Comparison of ENCODE assay signal across 20 cellular contexts in genomic region chr15:63434567-63435219, GRCh38.
DNase-seq lines count a peak whose midpoint lies in the region; ATAC-seq and TF ChIP-seq lines count a peak whose summit lies in the region.
"Had no signal": no experiment of that assay in that cellular context is flagged by ENCODE, and none has a peak within 500 bp of the region (broad histone marks: within the 10 kb centered on the region; RNA-seq: fewer than 3 reads in every experiment).

No MANE protein-coding gene starts in this region.

- no peak overlapping the region for H3K27ac ChIP-seq in WERI-Rb-1
- H3K27ac ChIP-seq: pancreas had no signal

- no peaks in the 10 kb centered on the region for H3K27me3 ChIP-seq in WERI-Rb-1 (ENCODE audit: insufficient read depth, low read depth, severe bottlenecking)
- H3K27me3 ChIP-seq: pancreas had no signal

- DNase-seq in NCI-H1417 (lab: John Stamatoyannopoulos, UW) (peak in 2 of 3 experiments; percentile 45 to 84), NCI-H1417 treated with DMSO at 0.1 percent for 48 hours (lab: John Stamatoyannopoulos, UW) (no peak), NCI-H2081 treated with DMSO at 0.1 percent for 48 hours (lab: John Stamatoyannopoulos, UW) (peak; percentile 97), NCI-H774 (lab: John Stamatoyannopoulos, UW) (peak; percentile 67), nephron progenitor cell (no peak), DMS53 treated with DMSO at 0.1 percent for 48 hours (lab: John Stamatoyannopoulos, UW; ENCODE audit: unreplicated experiment) (no peak), WERI-Rb-1 (no peak)
- DNase-seq: 8988T; activated CD4-positive, alpha-beta T cell treated with anti-CD3 and anti-CD28 coated beads for 48 hours; effector memory CD8-positive, alpha-beta T cell; KBM-7; kidney glomerular epithelial cell; naive B cell; NCI-H524; OCI-M1; pancreas had no signal

- peak overlapping the region; percentile 11 for H3K27ac Mint-ChIP-seq in nephron progenitor cell
- H3K27ac Mint-ChIP-seq: activated T-helper 1 cell treated with anti-CD3 and anti-CD28 coated beads, Interleukin-12 subunit alpha, Interleukin-12 subunit beta, Interleukin-2, Interleukin-4 antibody, amounts not matched to agents 30 ng/mL and 10 ng/mL and 1 ng/mL, durations not matched to agents 14 hours and 24 hours and 36 hours; B cell; effector memory CD8-positive, alpha-beta T cell; memory B cell had no signal

- TF ChIP-seq CTCF in nephron progenitor cell (IDR thresholded peaks at IDR 0.05) (no peak), WERI-Rb-1 (IDR thresholded peaks at IDR 0.05; ENCODE audit: low read depth, low read length) (no peak)

- H3K36me3 ChIP-seq in WERI-Rb-1: no peaks in the 10 kb centered on the region
- H3K36me3 ChIP-seq: pancreas had no signal

- H3K36me3 Mint-ChIP-seq in nephron progenitor cell (ENCODE audit: low read depth): no peaks in the 10 kb centered on the region
- H3K36me3 Mint-ChIP-seq: memory B cell, naive B cell had no signal

- H3K4me3 ChIP-seq in WERI-Rb-1 (ENCODE audit: low read depth, low read length): no peak overlapping the region
- H3K4me3 ChIP-seq: pancreas had no signal

- H3K4me3 Mint-ChIP-seq in nephron progenitor cell: no peak overlapping the region
- H3K4me3 Mint-ChIP-seq: activated T-helper 1 cell treated with anti-CD3 and anti-CD28 coated beads, Interleukin-12 subunit alpha, Interleukin-12 subunit beta, Interleukin-2, Interleukin-4 antibody, amounts not matched to agents 30 ng/mL and 10 ng/mL and 1 ng/mL, durations not matched to agents 14 hours and 24 hours and 36 hours; B cell; effector memory CD8-positive, alpha-beta T cell; memory B cell; naive B cell had no signal

- peaks cover 8% of the 10 kb centered on the region for H3K27me3 Mint-ChIP-seq in nephron progenitor cell (ENCODE audit: low read depth, poor library complexity)

- no peaks in the 10 kb centered on the region for H3K9me3 ChIP-seq in WERI-Rb-1 (ENCODE audit: severe bottlenecking)
- H3K9me3 ChIP-seq: pancreas had no signal

- H3K4me1 Mint-ChIP-seq in nephron progenitor cell: peaks cover 48% of the 10 kb centered on the region
- H3K4me1 Mint-ChIP-seq: memory B cell had no signal

- ATAC-seq in HG02642 (IDR thresholded peaks at IDR 0.05; ENCODE audit: poor library complexity, unreplicated experiment): no peak
- ATAC-seq: effector memory CD8-positive, alpha-beta T cell had no signal

- H3K9me3 Mint-ChIP-seq in nephron progenitor cell: no peaks in the 10 kb centered on the region
- H3K9me3 Mint-ChIP-seq: activated T-helper 1 cell treated with anti-CD3 and anti-CD28 coated beads, Interleukin-12 subunit alpha, Interleukin-12 subunit beta, Interleukin-2, Interleukin-4 antibody, amounts not matched to agents 30 ng/mL and 10 ng/mL and 1 ng/mL, durations not matched to agents 14 hours and 24 hours and 36 hours; effector memory CD8-positive, alpha-beta T cell; memory B cell had no signal

Comparison
In these comparisons a context has a peak if more than half of its experiments do, and no peak if none do; other contexts are left out.
1. DNase-seq: peak in NCI-H1417 (2 of 3), NCI-H2081 treated with DMSO at 0.1 percent for 48 hours (single experiment) and NCI-H774 (single experiment); none in NCI-H1417 treated with DMSO at 0.1 percent for 48 hours (single experiment), nephron progenitor cell (single experiment), DMS53 treated with DMSO at 0.1 percent for 48 hours (single experiment) and WERI-Rb-1 (single experiment).